21 cellular contexts compared by ENCODE assay signal in the genomic region with DNA sequence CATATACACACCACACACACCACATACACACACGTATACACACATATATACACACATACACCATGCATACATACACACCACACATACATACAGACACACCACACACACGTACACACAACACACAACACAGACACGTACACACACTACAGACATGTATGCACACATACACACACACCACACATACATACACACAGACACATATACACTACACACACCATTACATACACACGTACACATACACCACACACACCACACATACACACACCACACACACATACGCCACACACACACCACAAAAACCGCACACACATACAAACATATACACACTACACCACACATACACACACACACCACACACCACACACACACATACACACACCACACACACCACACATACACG.
"Had no signal": no experiment of that assay in that cellular context is flagged by ENCODE, and none has a peak within 500 bp of the region (broad histone marks: within the 10 kb centered on the region; RNA-seq: fewer than 3 reads in every experiment).

No MANE protein-coding gene starts in this region.

- H3K27me3 ChIP-seq: gastrocnemius medialis, heart right ventricle, neutrophil, spleen, testis, tibial nerve had no signal

- H3K9me3 Mint-ChIP-seq: dendritic cell treated with granulocyte-macrophage colony-stimulating factor and Interleukin-4, amounts not matched to agents 40 ng/mL and 50 ng/mL, for 4 days; endodermal cell; naive B cell; nephron; stimulated activated naive B cell treated with anti-CD40 and anti-IgM and Interleukin-4, amounts not matched to agents 10 μg/mL and 1 μg/mL and 100 μg/mL, for 72 hours; stimulated activated naive CD8-positive, alpha-beta T cell treated with anti-CD3 and anti-CD28 coated beads, Interleukin-15, amount 100 ng/mL, for 72 hours had no signal

- H3K36me3 Mint-ChIP-seq: naive B cell; stimulated activated naive B cell treated with anti-CD40 and anti-IgM and Interleukin-4, amounts not matched to agents 10 μg/mL and 1 μg/mL and 100 μg/mL, for 72 hours had no signal

- DNase-seq: endodermal cell; gastrocnemius medialis; heart right ventricle; hypothalamus; kidney glomerular epithelial cell; mesendoderm; naive B cell; psoas muscle; retina; spleen; stimulated activated CD4-positive, alpha-beta T cell treated with anti-CD3 and anti-CD28 coated beads, Interleukin-15, amount 100 ng/mL, for 24 hours; stimulated activated CD4-positive, alpha-beta T cell treated with anti-CD3 and anti-CD28 coated beads, Interleukin-1b, Interleukin-23, amount 100 ng/mL, for 48 hours; stimulated activated CD4-positive, alpha-beta T cell treated with anti-CD3 and anti-CD28 coated beads, Interleukin-4, amount 100 ng/mL, for 24 hours; stimulated activated naive B cell treated with anti-CD40 and anti-IgM and Interleukin-4, amounts not matched to agents 10 μg/mL and 1 μg/mL and 100 μg/mL, for 72 hours; stimulated activated naive CD8-positive, alpha-beta T cell treated with anti-CD3 and anti-CD28 coated beads, Interleukin-15, amount 100 ng/mL, for 72 hours; testis had no signal

- H3K4me1 Mint-ChIP-seq: endodermal cell; naive B cell; nephron; stimulated activated naive B cell treated with anti-CD40 and anti-IgM and Interleukin-4, amounts not matched to agents 10 μg/mL and 1 μg/mL and 100 μg/mL, for 72 hours; stimulated activated naive CD8-positive, alpha-beta T cell treated with anti-CD3 and anti-CD28 coated beads, Interleukin-15, amount 100 ng/mL, for 72 hours had no signal

- H3K4me3 ChIP-seq: gastrocnemius medialis, heart right ventricle, psoas muscle, spleen, testis, tibial nerve had no signal

- H3K4me3 Mint-ChIP-seq: dendritic cell treated with granulocyte-macrophage colony-stimulating factor and Interleukin-4, amounts not matched to agents 40 ng/mL and 50 ng/mL, for 4 days; endodermal cell; naive B cell; nephron; stimulated activated naive B cell treated with anti-CD40 and anti-IgM and Interleukin-4, amounts not matched to agents 10 μg/mL and 1 μg/mL and 100 μg/mL, for 72 hours; stimulated activated naive CD8-positive, alpha-beta T cell treated with anti-CD3 and anti-CD28 coated beads, Interleukin-15, amount 100 ng/mL, for 72 hours had no signal

- FAIRE-seq: islet of Langerhans had no signal

- H3K27me3 Mint-ChIP-seq: dendritic cell treated with granulocyte-macrophage colony-stimulating factor and Interleukin-4, amounts not matched to agents 40 ng/mL and 50 ng/mL, for 4 days; naive B cell; stimulated activated naive B cell treated with anti-CD40 and anti-IgM and Interleukin-4, amounts not matched to agents 10 μg/mL and 1 μg/mL and 100 μg/mL, for 72 hours; stimulated activated naive CD8-positive, alpha-beta T cell treated with anti-CD3 and anti-CD28 coated beads, Interleukin-15, amount 100 ng/mL, for 72 hours had no signal

- H3K9me3 ChIP-seq: gastrocnemius medialis, heart right ventricle, neutrophil, psoas muscle, spleen, testis, tibial nerve had no signal

- H3K4me1 ChIP-seq: spleen, testis had no signal

- H3K27ac ChIP-seq: gastrocnemius medialis, heart right ventricle, neutrophil, psoas muscle, spleen, testis, tibial nerve had no signal

- H3K36me3 ChIP-seq: neutrophil had no signal

- H3K27ac Mint-ChIP-seq: dendritic cell treated with granulocyte-macrophage colony-stimulating factor and Interleukin-4, amounts not matched to agents 40 ng/mL and 50 ng/mL, for 4 days; endodermal cell; naive B cell; nephron; stimulated activated naive B cell treated with anti-CD40 and anti-IgM and Interleukin-4, amounts not matched to agents 10 μg/mL and 1 μg/mL and 100 μg/mL, for 72 hours; stimulated activated naive CD8-positive, alpha-beta T cell treated with anti-CD3 and anti-CD28 coated beads, Interleukin-15, amount 100 ng/mL, for 72 hours had no signal
